1 cellular context compared by ENCODE assay signal in genomic region chr19:2041686-2042484, GRCh38.
TF ChIP-seq lines count a peak whose summit lies in the region.

No MANE protein-coding gene starts in this region.

TF ChIP-seq in HEK293, 187 proteins besides CTCF, POLR2A, EP300 and RAD21 (continued from another document):
- TF ChIP-seq PRDM4 (tag by site-specific recombination; IDR thresholded peaks at IDR 0.05) (no peak), ZNF664 (tag by site-specific recombination; IDR thresholded peaks at IDR 0.05) (no peak), ZNF785 (tag by site-specific recombination; IDR thresholded peaks at IDR 0.05) (no peak), ZNF600 (tag by site-specific recombination; IDR thresholded peaks at IDR 0.05) (no peak), ZNF561 (tag by site-specific recombination; IDR thresholded peaks at IDR 0.05; ENCODE audit: borderline replicate concordance) (peak; percentile 18; the same call in 1 of the 2 replicates), ZBTB20 (tag by site-specific recombination; IDR thresholded peaks at IDR 0.05) (peak; percentile 49; the same call in 1 of the 2 replicates), KLF10 (tag by site-specific recombination; IDR thresholded peaks at IDR 0.05) (peak; percentile 98), SCRT2 (tag by site-specific recombination; IDR thresholded peaks at IDR 0.05) (peak; percentile 92), SP3 (tag by site-specific recombination; IDR thresholded peaks at IDR 0.05) (peak; percentile 36; the same call in 1 of the 2 replicates), OSR2 (tag by site-specific recombination; IDR thresholded peaks at IDR 0.05) (no peak), ZNF76 (tag by site-specific recombination; IDR thresholded peaks at IDR 0.05; ENCODE audit: borderline replicate concordance, low read depth) (peak; percentile 63; the same call in 1 of the 2 replicates), EGR2 (tag by site-specific recombination; IDR thresholded peaks at IDR 0.05; ENCODE audit: low read depth) (0 out of 2 replicates have a peak, but pooled peaks have one; percentile 20), KLF1 (tag by site-specific recombination; IDR thresholded peaks at IDR 0.05) (peak; percentile 30; the same call in 1 of the 2 replicates), KLF9 (tag by site-specific recombination; IDR thresholded peaks at IDR 0.05; ENCODE audit: low read depth) (peak; percentile 17; the same call in 1 of the 2 replicates), YY1 (tag by site-specific recombination; IDR thresholded peaks at IDR 0.05) (peak; percentile 37; the same call in 1 of the 2 replicates), ZNF692 (tag by site-specific recombination; IDR thresholded peaks at IDR 0.05) (peak; percentile 8; the same call in 1 of the 2 replicates), ZNF146 (tag by site-specific recombination; IDR thresholded peaks at IDR 0.05) (0 out of 2 replicates have a peak, but pooled peaks have one; percentile 11), ZNF23 (tag by site-specific recombination; IDR thresholded peaks at IDR 0.05; ENCODE audit: borderline replicate concordance) (no peak), ZNF610 (tag by site-specific recombination; IDR thresholded peaks at IDR 0.05; ENCODE audit: borderline replicate concordance) (0 out of 2 replicates have a peak, but pooled peaks have one; percentile 27)
- TF ChIP-seq, protein P1, sequence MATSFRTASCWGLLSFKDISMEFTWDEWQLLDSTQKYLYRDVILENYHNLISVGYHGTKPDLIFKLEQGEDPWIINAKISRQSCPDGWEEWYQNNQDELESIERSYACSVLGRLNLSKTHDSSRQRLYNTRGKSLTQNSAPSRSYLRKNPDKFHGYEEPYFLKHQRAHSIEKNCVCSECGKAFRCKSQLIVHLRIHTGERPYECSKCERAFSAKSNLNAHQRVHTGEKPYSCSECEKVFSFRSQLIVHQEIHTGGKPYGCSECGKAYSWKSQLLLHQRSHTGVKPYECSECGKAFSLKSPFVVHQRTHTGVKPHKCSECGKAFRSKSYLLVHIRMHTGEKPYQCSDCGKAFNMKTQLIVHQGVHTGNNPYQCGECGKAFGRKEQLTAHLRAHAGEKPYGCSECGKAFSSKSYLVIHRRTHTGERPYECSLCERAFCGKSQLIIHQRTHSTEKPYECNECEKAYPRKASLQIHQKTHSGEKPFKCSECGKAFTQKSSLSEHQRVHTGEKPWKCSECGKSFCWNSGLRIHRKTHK (tag by site-specific recombination; IDR thresholded peaks at IDR 0.05), result no peak
- TF ChIP-seq, protein P2, sequence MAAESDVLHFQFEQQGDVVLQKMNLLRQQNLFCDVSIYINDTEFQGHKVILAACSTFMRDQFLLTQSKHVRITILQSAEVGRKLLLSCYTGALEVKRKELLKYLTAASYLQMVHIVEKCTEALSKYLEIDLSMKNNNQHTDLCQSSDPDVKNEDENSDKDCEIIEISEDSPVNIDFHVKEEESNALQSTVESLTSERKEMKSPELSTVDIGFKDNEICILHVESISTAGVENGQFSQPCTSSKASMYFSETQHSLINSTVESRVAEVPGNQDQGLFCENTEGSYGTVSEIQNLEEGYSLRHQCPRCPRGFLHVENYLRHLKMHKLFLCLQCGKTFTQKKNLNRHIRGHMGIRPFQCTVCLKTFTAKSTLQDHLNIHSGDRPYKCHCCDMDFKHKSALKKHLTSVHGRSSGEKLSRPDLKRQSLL (tag by site-specific recombination; IDR thresholded peaks at IDR 0.05), result no peak
- TF ChIP-seq, protein P3, sequence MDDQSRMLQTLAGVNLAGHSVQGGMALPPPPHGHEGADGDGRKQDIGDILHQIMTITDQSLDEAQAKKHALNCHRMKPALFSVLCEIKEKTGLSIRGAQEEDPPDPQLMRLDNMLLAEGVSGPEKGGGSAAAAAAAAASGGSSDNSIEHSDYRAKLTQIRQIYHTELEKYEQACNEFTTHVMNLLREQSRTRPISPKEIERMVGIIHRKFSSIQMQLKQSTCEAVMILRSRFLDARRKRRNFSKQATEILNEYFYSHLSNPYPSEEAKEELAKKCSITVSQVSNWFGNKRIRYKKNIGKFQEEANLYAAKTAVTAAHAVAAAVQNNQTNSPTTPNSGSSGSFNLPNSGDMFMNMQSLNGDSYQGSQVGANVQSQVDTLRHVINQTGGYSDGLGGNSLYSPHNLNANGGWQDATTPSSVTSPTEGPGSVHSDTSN (CRISPR knock-in tag; IDR thresholded peaks at IDR 0.05), result no peak
- TF ChIP-seq, protein P4, sequence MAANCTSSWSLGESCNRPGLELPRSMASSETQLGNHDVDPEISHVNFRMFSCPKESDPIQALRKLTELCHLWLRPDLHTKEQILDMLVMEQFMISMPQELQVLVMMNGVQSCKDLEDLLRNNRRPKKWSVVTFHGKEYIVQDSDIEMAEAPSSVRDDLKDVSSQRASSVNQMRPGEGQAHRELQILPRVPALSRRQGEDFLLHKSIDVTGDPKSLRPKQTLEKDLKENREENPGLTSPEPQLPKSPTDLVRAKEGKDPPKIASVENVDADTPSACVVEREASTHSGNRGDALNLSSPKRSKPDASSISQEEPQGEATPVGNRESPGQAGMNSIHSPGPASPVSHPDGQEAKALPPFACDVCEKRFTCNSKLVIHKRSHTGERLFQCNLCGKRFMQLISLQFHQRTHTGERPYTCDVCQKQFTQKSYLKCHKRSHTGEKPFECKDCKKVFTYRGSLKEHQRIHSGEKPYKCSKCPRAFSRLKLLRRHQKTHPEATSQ (tag by site-specific recombination; IDR thresholded peaks at IDR 0.05), result peak; percentile 31; the same call in 1 of the 2 replicates
